8 cellular contexts compared by ENCODE assay signal in genomic region chr20:542777-543368, GRCh38. TPM values are rescaled to one million over a fixed set of nuclear protein-coding genes. Genes with fewer than 3 reads are reported as not detected.
A peak's percentile ranks its signal among the peaks of the same experiment; 100 is the strongest.
DNase-seq lines count a peak whose midpoint lies in the region; ATAC-seq and TF ChIP-seq lines count a peak whose summit lies in the region.

No MANE protein-coding gene starts in this region.

- ATAC-seq in HG02970 (IDR thresholded peaks at IDR 0.05; ENCODE audit: low FRiP score, unreplicated experiment), result peak; percentile 16
- ATAC-seq in RWPE2 (ENCODE audit: low read depth), result peak; percentile 8; the same call in 1 of the 3 replicates
- peak; percentile 5 to 10 (median 8) for ATAC-seq in right lobe of liver
- ATAC-seq in stimulated activated effector memory CD8-positive, alpha-beta T cell treated with anti-CD3 and anti-CD28 coated beads, Interleukin-12 subunit alpha, Interleukin-12 subunit beta, amount 100 ng/mL, for 72 hours, result peak; percentile 15
- no peak for ATAC-seq in HG03097 (IDR thresholded peaks at IDR 0.05; ENCODE audit: low FRiP score, unreplicated experiment)

- 0% methylated on average over 9 of the region's 12 CpGs for WGBS in right lobe of liver (ENCODE audit: insufficient coverage, low coverage, low lambda C conversion rate, missing lambda C conversion rate)

- peaks cover 29% of the 10 kb centered on the region for H3K36me3 ChIP-seq in RWPE2 (ENCODE audit: low read depth)
- no peaks in the 10 kb centered on the region for H3K36me3 ChIP-seq in right lobe of liver

- peaks cover 30% of the 10 kb centered on the region for H3K36me3 Mint-ChIP-seq in stimulated activated effector memory CD8-positive, alpha-beta T cell treated with anti-CD3 and anti-CD28 coated beads, Interleukin-12 subunit alpha, Interleukin-12 subunit beta, amount 100 ng/mL, for 72 hours

- H3K4me3 Mint-ChIP-seq in stimulated activated effector memory CD8-positive, alpha-beta T cell treated with anti-CD3 and anti-CD28 coated beads, Interleukin-12 subunit alpha, Interleukin-12 subunit beta, amount 100 ng/mL, for 72 hours, result peak overlapping the region; percentile 87

- intact Hi-C loops in right lobe of liver (cut with DNase I), result no loop called here

- H3K4me3 ChIP-seq in RWPE2 (ENCODE audit: severe bottlenecking) (peak overlapping the region; percentile 93), cardiac fibroblast (replicated peaks in 1 of 2; ENCODE audit: low read depth in 2 of 2, low read length in 2 of 2) (peak overlapping the region; percentile 97 to 99), right lobe of liver (peak overlapping the region; percentile 84 to 98 (median 89))

- peak overlapping the region; percentile 56 for H3K27ac ChIP-seq in RWPE2 (ENCODE audit: poor library complexity, severe bottlenecking)
- H3K27ac ChIP-seq in right lobe of liver, result peak overlapping the region; percentile 79 to 92 (median 81)

- no peak for TF ChIP-seq POLR2A in right lobe of liver (IDR thresholded peaks at IDR 0.05)

- peaks cover 4% of the 10 kb centered on the region for H3K9me3 Mint-ChIP-seq in stimulated activated effector memory CD8-positive, alpha-beta T cell treated with anti-CD3 and anti-CD28 coated beads, Interleukin-12 subunit alpha, Interleukin-12 subunit beta, amount 100 ng/mL, for 72 hours

- H3K4me1 Mint-ChIP-seq in stimulated activated effector memory CD8-positive, alpha-beta T cell treated with anti-CD3 and anti-CD28 coated beads, Interleukin-12 subunit alpha, Interleukin-12 subunit beta, amount 100 ng/mL, for 72 hours, result peaks cover 64% of the 10 kb centered on the region

- peak; percentile 44 for DNase-seq in DMS53 (lab: John Stamatoyannopoulos, UW)
- no peak for DNase-seq in DMS53 treated with DMSO at 0.1 percent for 48 hours (lab: John Stamatoyannopoulos, UW; ENCODE audit: unreplicated experiment)
- no peak for DNase-seq in RWPE2 (ENCODE audit: low spot score)
- peak in 1 of 2 donors; percentile 6 for DNase-seq in cardiac fibroblast (ENCODE audit: low read depth in 2 of 2)
- DNase-seq in right lobe of liver, result peak; percentile 35 to 63 (median 52)
- DNase-seq in stimulated activated effector memory CD8-positive, alpha-beta T cell treated with anti-CD3 and anti-CD28 coated beads, Interleukin-12 subunit alpha, Interleukin-12 subunit beta, amount 100 ng/mL, for 72 hours (ENCODE audit: low spot score in 2 of 2), result peak in 1 of 2 donors; percentile 55

- H3K27ac Mint-ChIP-seq in stimulated activated effector memory CD8-positive, alpha-beta T cell treated with anti-CD3 and anti-CD28 coated beads, Interleukin-12 subunit alpha, Interleukin-12 subunit beta, amount 100 ng/mL, for 72 hours, result peak overlapping the region; percentile 100

- H3K9me3 ChIP-seq in RWPE2 (ENCODE audit: severe bottlenecking), result no peaks in the 10 kb centered on the region
- H3K9me3 ChIP-seq in right lobe of liver, result no peaks in the 10 kb centered on the region

- H3K27me3 ChIP-seq in RWPE2 (ENCODE audit: insufficient read depth, poor library complexity, severe bottlenecking), result no peaks in the 10 kb centered on the region
- no peaks in the 10 kb centered on the region for H3K27me3 ChIP-seq in right lobe of liver

- TF ChIP-seq CTCF in RWPE2 (IDR thresholded peaks at IDR 0.05; ENCODE audit: poor library complexity, severe bottlenecking) (no peak), cardiac fibroblast (IDR thresholded peaks at IDR 0.05; ENCODE audit: low read depth, low read length) (no peak), right lobe of liver (IDR thresholded peaks at IDR 0.05) (no peak)

- H3K4me1 ChIP-seq in RWPE2 (ENCODE audit: insufficient read depth, poor library complexity, severe bottlenecking) (peaks cover 5% of the 10 kb centered on the region), right lobe of liver (peaks cover 0 to 24% (median 6%) of the 10 kb centered on the region in 4 donors)

RNA-seq across cellular contexts. Expression of gene CSNK2A1, which starts 0.7 kb away (rescaled TPM):
- total RNA-seq in right lobe of liver, result 10 to 100 TPM; 30.4 to 62.6 (median 37.1) TPM

Comparison
In these comparisons a context has a peak if more than half of its experiments do, and no peak if none do; other contexts are left out.
1. DNase-seq: peak in DMS53 (single experiment) and right lobe of liver (3 of 3); none in DMS53 treated with DMSO at 0.1 percent for 48 hours (single experiment) and RWPE2 (single experiment).
2. Peak in every context shown above with its lines, with median percentiles within 50 percentile points of each other: H3K4me3 ChIP-seq.